20 cellular contexts compared by ENCODE assay signal in genomic region chr9:135277219-135278201, GRCh38.
"Had no signal": no experiment of that assay in that cellular context is flagged by ENCODE, and none has a peak within 500 bp of the region (broad histone marks: within the 10 kb centered on the region; RNA-seq: fewer than 3 reads in every experiment).

No MANE protein-coding gene starts in this region.

- DNase-seq: activated B cell treated with CpG ODN at 0.5 μM for 24 hours; activated CD4-positive, alpha-beta memory T cell treated with anti-CD3 and anti-CD28 coated beads for 36 hours; activated CD4-positive, alpha-beta T cell treated with anti-CD3 and anti-CD28 coated beads for 4 hours; activated gamma-delta T cell treated with Interleukin-2 at 50 U/mL for 16 hours; activated T-cell treated with anti-CD3 and anti-CD28 coated beads for 4 hours; brain microvascular endothelial cell; erythroblast; foreskin melanocyte; glutamatergic neuron; left ventricle myocardium inferior; mammary epithelial cell; midbrain; sigmoid colon; stimulated activated CD4-positive, alpha-beta T cell treated with anti-CD3 and anti-CD28 coated beads, Interleukin-4, amount 100 ng/mL, for 4 hours; stimulated activated naive B cell treated with anti-CD40 and anti-IgM and Interleukin-4, amounts not matched to agents 10 μg/mL and 1 μg/mL and 100 μg/mL, for 72 hours had no signal

- H3K4me3 ChIP-seq: coronary artery, left ventricle myocardium inferior, pancreas, sigmoid colon, thyroid gland had no signal

- H3K9me3 ChIP-seq: left ventricle myocardium inferior, pancreas, sigmoid colon, thyroid gland had no signal

- H3K27ac ChIP-seq: brain microvascular endothelial cell, coronary artery, left ventricle myocardium inferior, pancreas, sigmoid colon, thyroid gland had no signal

- ATAC-seq: pancreas; stimulated activated naive B cell treated with anti-CD40 and anti-IgM and Interleukin-4, amounts not matched to agents 10 μg/mL and 1 μg/mL and 100 μg/mL, for 72 hours had no signal

- H3K27me3 ChIP-seq: brain microvascular endothelial cell, pancreas, thyroid gland had no signal

- H3K36me3 ChIP-seq: brain microvascular endothelial cell, left ventricle myocardium inferior, pancreas, sigmoid colon, thyroid gland had no signal

- FAIRE-seq: endometrium, keratinocyte, pancreas had no signal
